In the genomic region with DNA sequence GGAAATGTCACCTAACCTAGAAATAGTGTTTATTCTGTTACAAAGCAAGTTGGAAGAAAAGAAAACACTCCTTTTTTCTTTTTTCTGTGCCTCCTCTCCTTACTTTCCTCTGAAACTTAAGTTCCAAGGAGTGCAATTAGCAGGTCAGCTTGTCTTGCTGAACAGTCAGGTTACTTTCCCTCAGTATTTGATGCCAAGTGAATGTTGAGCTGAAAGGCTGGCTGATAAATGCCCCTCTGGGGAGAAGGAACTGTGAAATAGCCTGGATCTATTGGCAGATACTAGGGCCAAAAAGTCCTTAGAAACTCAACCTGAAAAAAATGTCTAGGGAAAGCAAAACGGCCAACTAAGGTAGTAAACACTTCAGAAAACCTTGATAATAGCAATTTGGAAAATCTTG, we compare ENCODE assay signal across 30 cellular contexts. TPM values are rescaled to one million over a fixed set of nuclear protein-coding genes. Genes with fewer than 3 reads are reported as not detected.
"Had no signal": no experiment of that assay in that cellular context is flagged by ENCODE, and none has a peak within 500 bp of the region (broad histone marks: within the 10 kb centered on the region; RNA-seq: fewer than 3 reads in every experiment).

No MANE protein-coding gene starts in this region.

- H3K36me3 ChIP-seq: esophagus squamous epithelium, gastrocnemius medialis, heart left ventricle, left lung, ovary, right lobe of liver, tibial artery had no signal

- H3K27me3 ChIP-seq: esophagus squamous epithelium, gastrocnemius medialis, heart left ventricle, hepatocyte, left lung, ovary, right lobe of liver, testis, tibial artery had no signal

- H3K27ac ChIP-seq: coronary artery, esophagus squamous epithelium, gastrocnemius medialis, heart left ventricle, hepatocyte, left lung, ovary, right lobe of liver, testis had no signal

- H3K4me3 ChIP-seq: coronary artery, esophagus squamous epithelium, gastrocnemius medialis, heart left ventricle, hepatocyte, left lung, mucosa of descending colon, ovary, right lobe of liver, testis, tibial artery had no signal

- ATAC-seq: gastrocnemius medialis; heart left ventricle; left cardiac atrium; left lung; mucosa of descending colon; natural killer cell treated with Interleukin-12 subunit alpha and Interleukin-12 subunit beta and Interleukin-15 and Interleukin-18, amount 100 ng/mL, for 72 hours; right lobe of liver; stimulated activated effector memory CD8-positive, alpha-beta T cell treated with anti-CD3 and anti-CD28 coated beads, Interleukin-12 subunit alpha, Interleukin-12 subunit beta, amount 100 ng/mL, for 72 hours; stimulated activated naive CD8-positive, alpha-beta T cell treated with anti-CD3 and anti-CD28 coated beads, Interleukin-15, Interleukin-2, amounts not matched to agents 100 U/mL and 50 U/mL, for 24 hours had no signal

- H3K4me1 ChIP-seq: esophagus squamous epithelium, gastrocnemius medialis, heart left ventricle, left lung, right lobe of liver, testis had no signal

- DNase-seq: dermis blood vessel endothelial cell; effector memory CD4-positive, alpha-beta T cell; esophagus squamous epithelium; foreskin fibroblast; gastrocnemius medialis; heart left ventricle; kidney; left cardiac atrium; left lung; mesenchymal stem cell; mucosa of descending colon; naive B cell; nucleus accumbens; ovary; retina; right lobe of liver; stimulated activated CD4-positive, alpha-beta T cell treated with anti-CD3 and anti-CD28 coated beads, Interleukin-2, amount 100 ng/mL, for 24 hours; stimulated activated CD4-positive, alpha-beta T cell treated with anti-CD3 and anti-CD28 coated beads, Interleukin-4, amount 100 ng/mL, for 24 hours; stimulated activated naive CD8-positive, alpha-beta T cell treated with anti-CD3 and anti-CD28 coated beads, Interleukin-15, Interleukin-2, amounts not matched to agents 100 U/mL and 50 U/mL, for 24 hours; substantia nigra; testis; tibial artery had no signal

- H3K9me3 ChIP-seq: esophagus squamous epithelium, gastrocnemius medialis, heart left ventricle, left lung, mucosa of descending colon, ovary, right lobe of liver, testis, tibial artery had no signal

RNA-seq across cellular contexts. Expression of a gene that starts 43.6 kb away (rescaled TPM):
- total RNA-seq: dermis blood vessel endothelial cell; endothelial cell of umbilical vein; epithelial cell of proximal tubule; lung microvascular endothelial cell; natural killer cell treated with Interleukin-12 subunit alpha and Interleukin-12 subunit beta and Interleukin-15 and Interleukin-18, amount 100 ng/mL, for 72 hours; pulmonary artery endothelial cell; right lobe of liver had no signal
